In genomic region chr1:45583264-45583665, GRCh38 we compare ENCODE assay signal across 8 cellular contexts. TPM values are rescaled to one million over a fixed set of nuclear protein-coding genes. Genes with fewer than 3 reads are reported as not detected.
DNase-seq lines count a peak whose midpoint lies in the region; ATAC-seq and TF ChIP-seq lines count a peak whose summit lies in the region.

No MANE protein-coding gene starts in this region.

- DNase-seq in NCI-H69 (lab: John Stamatoyannopoulos, UW) (peak; percentile 93), right lobe of liver (peak; percentile 95 to 97 (median 97))
- peak; percentile 92 for DNase-seq in activated CD4-positive, alpha-beta T cell treated with anti-CD3 and anti-CD28 coated beads, Interleukin-2, amount 50 U/mL, for 4 hours
- DNase-seq in stimulated activated CD4-positive, alpha-beta T cell treated with anti-CD3 and anti-CD28 coated beads, Interleukin-4, amount 100 ng/mL, for 4 hours = peak; percentile 89 to 94

- peaks cover 63% of the 10 kb centered on the region for H3K4me1 ChIP-seq in BLaER1
- peaks cover 17 to 25% of the 10 kb centered on the region in 2 donors for H3K4me1 ChIP-seq in duodenal mucosa (ENCODE audit: control insufficient read depth in 1 of 2, insufficient read depth in 2 of 2, low read length in 2 of 2)
- H3K4me1 ChIP-seq in right lobe of liver = peaks cover 0 to 9% (median 3%) of the 10 kb centered on the region in 4 donors

- H3K36me3 ChIP-seq in BLaER1 = peaks cover 11% of the 10 kb centered on the region; the same call in 1 of the 2 replicates
- no peaks in the 10 kb centered on the region for H3K36me3 ChIP-seq in duodenal mucosa (ENCODE audit: control insufficient read depth in 1 of 2, insufficient read depth in 2 of 2, low read length in 2 of 2)
- H3K36me3 ChIP-seq in right lobe of liver = no peaks in the 10 kb centered on the region

- H3K27me3 ChIP-seq in BLaER1 (no peaks in the 10 kb centered on the region), duodenal mucosa (ENCODE audit: control insufficient read depth in 1 of 2, insufficient read depth in 2 of 2, low read length in 2 of 2) (no peaks in the 10 kb centered on the region), right lobe of liver (no peaks in the 10 kb centered on the region)

- peak overlapping the region; percentile 95 for H3K27ac ChIP-seq in BLaER1
- peak overlapping the region; percentile 90 for H3K27ac ChIP-seq in duodenal mucosa (ENCODE audit: low read depth, low read length)
- H3K27ac ChIP-seq in right lobe of liver = peak overlapping the region; percentile 79 to 93 (median 87)

- ATAC-seq in GM19372 (IDR thresholded peaks at IDR 0.05; ENCODE audit: low read depth, unreplicated experiment) (peak; percentile 73), HG03521 (IDR thresholded peaks at IDR 0.05; ENCODE audit: unreplicated experiment) (peak; percentile 65), right lobe of liver (peak; percentile 82 to 93 (median 88))

- intact Hi-C loops in right lobe of liver (cut with DNase I) = no loop called here

- peak overlapping the region; percentile 96 for H3K4me3 ChIP-seq in BLaER1
- H3K4me3 ChIP-seq in duodenal mucosa (ENCODE audit: low read depth in 1 of 2, low read length in 2 of 2) = peak overlapping the region; percentile 100
- H3K4me3 ChIP-seq in right lobe of liver = peak overlapping the region; percentile 85 to 97 (median 94)

- H3K9ac ChIP-seq in BLaER1 = peak overlapping the region; percentile 98
- H3K9ac ChIP-seq in duodenal mucosa (ENCODE audit: low read depth in 1 of 2, low read length in 2 of 2) = peak overlapping the region; percentile 83 to 92

- WGBS in right lobe of liver (ENCODE audit: insufficient coverage, low coverage, low lambda C conversion rate, missing lambda C conversion rate) = 0% methylated on average over 15 of the region's 19 CpGs

- no peak for TF ChIP-seq POLR2A in right lobe of liver (IDR thresholded peaks at IDR 0.05)

- no peak for TF ChIP-seq CTCF in right lobe of liver (IDR thresholded peaks at IDR 0.05)

- peaks cover 37% of the 10 kb centered on the region for H4K20me1 ChIP-seq in BLaER1

- no peaks in the 10 kb centered on the region for H3K9me3 ChIP-seq in BLaER1
- H3K9me3 ChIP-seq in duodenal mucosa (ENCODE audit: control insufficient read depth in 1 of 2, low read length in 2 of 2) = no peaks in the 10 kb centered on the region
- no peaks in the 10 kb centered on the region for H3K9me3 ChIP-seq in right lobe of liver

- H3K4me2 ChIP-seq in BLaER1 = peak overlapping the region; percentile 89

RNA-seq across cellular contexts. Expression of gene NASP, which starts 0.6 kb away (rescaled TPM):
- 10 to 100 TPM; 21.8 to 31.9 (median 26.1) TPM for total RNA-seq in right lobe of liver

RNA-seq across cellular contexts. Expression of gene AKR1A1, which starts 32.6 kb away (rescaled TPM):
- total RNA-seq in right lobe of liver = 100 to 1,000 TPM; 115 to 308 (median 220) TPM

RNA-seq across cellular contexts. Expression of gene CCDC17, which starts 40.6 kb away (rescaled TPM):
- 1 to 10 TPM in 5 of 6 experiments, under 1 TPM in 1; 0.81 to 3.1 (median 1.9) TPM for total RNA-seq in right lobe of liver

Comparison
In these comparisons a context has a peak if more than half of its experiments do, and no peak if none do; other contexts are left out.
1. Peak in every context shown above with its lines: DNase-seq, ATAC-seq, H3K4me3 ChIP-seq and H3K27ac ChIP-seq.